8 cellular contexts compared by ENCODE assay signal in genomic region chr19:2962018-2962670, GRCh38. TPM values are rescaled to one million over a fixed set of nuclear protein-coding genes. Genes with fewer than 3 reads are reported as not detected.
DNase-seq lines count a peak whose midpoint lies in the region; ATAC-seq, FAIRE-seq and TF ChIP-seq lines count a peak whose summit lies in the region.

No MANE protein-coding gene starts in this region.

- no peaks in the 10 kb centered on the region for H3K9me1 ChIP-seq in keratinocyte (ENCODE audit: control insufficient read depth, extremely low read depth, insufficient read depth, low read length)

- peak overlapping the region; percentile 68 for H3K27ac Mint-ChIP-seq in central memory CD8-positive, alpha-beta T cell (ENCODE audit: low read depth)

- no peak overlapping the region for H3K9ac ChIP-seq in keratinocyte (ENCODE audit: control insufficient read depth, extremely low read depth, insufficient read depth, low read length)

- H3K4me3 Mint-ChIP-seq in central memory CD8-positive, alpha-beta T cell, result no peak overlapping the region

- H3K4me3 ChIP-seq in keratinocyte (ENCODE audit: control insufficient read depth in 2 of 3, extremely low read depth in 1 of 3, insufficient read depth in 2 of 3, low read depth in 1 of 3, low read length in 3 of 3), result no peak overlapping the region

- H3K9me3 ChIP-seq in keratinocyte (ENCODE audit: control insufficient read depth, low read depth, low read length), result no peaks in the 10 kb centered on the region

- H2AFZ ChIP-seq in keratinocyte (ENCODE audit: control insufficient read depth, low read length), result no peak overlapping the region

- H3K27me3 ChIP-seq in keratinocyte (ENCODE audit: control insufficient read depth, extremely low read depth, insufficient read depth, low read length), result no peaks in the 10 kb centered on the region

- peaks cover 2% of the 10 kb centered on the region for H3K4me1 ChIP-seq in keratinocyte (ENCODE audit: control insufficient read depth, extremely low read depth, insufficient read depth, low read length)

- peaks cover 3% of the 10 kb centered on the region for H3K36me3 Mint-ChIP-seq in central memory CD8-positive, alpha-beta T cell (ENCODE audit: insufficient read depth)

- no peak overlapping the region for H3K4me2 ChIP-seq in keratinocyte (ENCODE audit: control insufficient read depth, extremely low read depth, insufficient read depth, low read depth, low read length)

- no peaks in the 10 kb centered on the region for H3K27me3 Mint-ChIP-seq in central memory CD8-positive, alpha-beta T cell

- H4K20me1 ChIP-seq in keratinocyte (ENCODE audit: control insufficient read depth, extremely low read depth, insufficient read depth, low read length), result no peaks in the 10 kb centered on the region

- no peaks in the 10 kb centered on the region for H3K36me3 ChIP-seq in keratinocyte (ENCODE audit: control insufficient read depth in 2 of 2, extremely low read depth in 1 of 2, insufficient read depth in 2 of 2, low read length in 2 of 2)

- H3K9me3 Mint-ChIP-seq in central memory CD8-positive, alpha-beta T cell, result no peaks in the 10 kb centered on the region

- H3K4me1 Mint-ChIP-seq in central memory CD8-positive, alpha-beta T cell, result peaks cover 5% of the 10 kb centered on the region

- H3K27ac ChIP-seq in 22Rv1 (no peak overlapping the region), keratinocyte (ENCODE audit: control insufficient read depth, insufficient read depth, low read length) (no peak overlapping the region)

- FAIRE-seq in keratinocyte (lab: Jason Lieb, UNC), result peak; percentile 98

- DNase-seq in GM10266 (ENCODE audit: extremely low spot score), result peak; percentile 52
- DNase-seq in NCI-H187 (lab: John Stamatoyannopoulos, UW), result peak; percentile 69 to 74
- DNase-seq in T follicular helper cell (ENCODE audit: low read depth), result peak; percentile 26
- peak in 1 of 2 donors; percentile 66 for DNase-seq in central memory CD8-positive, alpha-beta T cell (ENCODE audit: low spot score in 2 of 2)
- DNase-seq in keratinocyte (ENCODE audit: low read depth, low spot score), result no peak
- peak; percentile 32 for DNase-seq in stimulated activated CD8-positive, alpha-beta memory T cell treated with anti-CD3 and anti-CD28 coated beads, Interleukin-12 subunit alpha, Interleukin-12 subunit beta, amount 100 ng/mL, for 1 hour (ENCODE audit: low read depth)

- dilution Hi-C loops in keratinocyte (cut with MboI; ENCODE audit: extremely low pct_ligation_motif_present, low sequenced_read_pairs), result no loop called here

- H3K79me2 ChIP-seq in keratinocyte (ENCODE audit: control insufficient read depth, insufficient read depth, low read length), result no peaks in the 10 kb centered on the region

- peak; percentile 81 for TF ChIP-seq CTCF in 22Rv1 (IDR thresholded peaks at IDR 0.05)
- TF ChIP-seq CTCF in GM10266 (IDR thresholded peaks at IDR 0.05; ENCODE audit: control insufficient read depth, insufficient read depth, low read depth, missing control alignments), result peak; percentile 58
- peak; percentile 53 to 69 (median 68) for TF ChIP-seq CTCF in keratinocyte (optimal IDR thresholded peaks at IDR 0.05 in 1 of 3, IDR thresholded peaks at IDR 0.05 in 1 of 3, conservative IDR thresholded peaks at IDR 0.05 in 1 of 3; ENCODE audit: extremely low read depth in 1 of 3, insufficient read depth in 2 of 3, low read length in 3 of 3)

- peak; percentile 52 for ATAC-seq in central memory CD8-positive, alpha-beta T cell (replicated peaks; ENCODE audit: extremely low read depth, poor library complexity, severe bottlenecking)
- no peak for ATAC-seq in HG03354 (IDR thresholded peaks at IDR 0.05; ENCODE audit: poor library complexity, severe bottlenecking, unreplicated experiment)

RNA-seq across cellular contexts. Expression of gene TLE6, which starts 15.2 kb away (rescaled TPM):
- polyA plus RNA-seq in keratinocyte, result 0.41 to 1.2 TPM (median 0.43 TPM) in 3 replicates
- not detected for polyA plus RNA-seq in keratinocyte (2011; ENCODE audit: low read depth)
- 0.38 and 0.40 TPM in 2 replicates for polyA plus RNA-seq in keratinocyte (2011; cell fraction: cytosol; rRNA removed)
- 0.77 and 1.0 TPM in 2 replicates for polyA plus RNA-seq in keratinocyte (2011; cell fraction: nucleus; rRNA removed)
- 1.2 TPM in 1 of 2 replicates, not detected in the other for polyA plus RNA-seq in keratinocyte (2012; ENCODE audit: low replicate concordance)
- 1.1 to 1.7 TPM in 2 of 3 replicates, not detected in the other for polyA minus RNA-seq in keratinocyte
- polyA minus RNA-seq in keratinocyte (2011; cell fraction: cytosol; rRNA and poly(A)+ RNA removed), result not detected
- polyA minus RNA-seq in keratinocyte (2011; cell fraction: nucleus; rRNA and poly(A)+ RNA removed), result not detected in 2 replicates

RNA-seq across cellular contexts. Expression of gene ZNF77, which starts 17.4 kb away (rescaled TPM):
- polyA plus RNA-seq in keratinocyte, result 4.7 to 6.0 TPM (median 5.2 TPM) in 3 replicates
- polyA plus RNA-seq in keratinocyte (2011; ENCODE audit: low read depth), result 4.2 TPM
- 2.6 and 4.2 TPM in 2 replicates for polyA plus RNA-seq in keratinocyte (2011; cell fraction: cytosol; rRNA removed)
- polyA plus RNA-seq in keratinocyte (2011; cell fraction: nucleus; rRNA removed), result 9.4 and 10.1 TPM in 2 replicates
- polyA plus RNA-seq in keratinocyte (2012; ENCODE audit: low replicate concordance), result 2.3 and 4.3 TPM in 2 replicates
- 2.6 to 5.5 TPM (median 5.2 TPM) in 3 replicates for polyA minus RNA-seq in keratinocyte
- polyA minus RNA-seq in keratinocyte (2011; cell fraction: cytosol; rRNA and poly(A)+ RNA removed), result 3.5 TPM
- 2.7 and 5.6 TPM in 2 replicates for polyA minus RNA-seq in keratinocyte (2011; cell fraction: nucleus; rRNA and poly(A)+ RNA removed)
